ENCODE assay signal across 1 cellular context in the genomic region with DNA sequence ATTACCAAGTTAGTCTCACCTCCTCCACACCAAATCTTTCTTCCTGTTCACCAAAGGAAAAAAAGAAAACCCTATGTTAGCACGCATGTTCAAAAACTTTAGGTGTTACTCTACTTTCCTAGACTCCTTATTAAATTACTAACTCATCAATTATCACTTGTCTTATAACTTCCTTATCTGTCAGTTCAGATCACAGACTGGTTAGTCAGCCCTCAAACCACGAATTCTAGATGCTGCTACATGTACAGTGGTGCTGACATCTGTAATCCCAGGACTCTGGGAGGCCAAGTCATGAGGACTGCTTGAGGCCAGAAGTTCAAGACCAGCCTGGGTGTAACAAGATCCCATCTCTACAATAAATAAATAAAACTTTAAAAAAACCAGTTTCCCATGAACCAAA.
A peak's percentile ranks its signal among the peaks of the same experiment; 100 is the strongest.
TF ChIP-seq lines count a peak whose summit lies in the region.

No MANE protein-coding gene starts in this region.

TF ChIP-seq in SK-N-SH, 30 proteins besides CTCF, POLR2A, EP300 and RAD21 (continued from another document):
- TF ChIP-seq USF1 (IDR thresholded peaks at IDR 0.05; ENCODE audit: borderline replicate concordance, low read depth): no peak
- TF ChIP-seq PBX3 (IDR thresholded peaks at IDR 0.05): peak; percentile 61
